Comparison of ENCODE assay signal across 23 cellular contexts in genomic region chrX:112668476-112669404, GRCh38. TPM values are rescaled to one million over a fixed set of nuclear protein-coding genes. Genes with fewer than 3 reads are reported as not detected.
DNase-seq lines count a peak whose midpoint lies in the region; ATAC-seq and TF ChIP-seq lines count a peak whose summit lies in the region.
"Had no signal": no experiment of that assay in that cellular context is flagged by ENCODE, and none has a peak within 500 bp of the region (broad histone marks: within the 10 kb centered on the region; RNA-seq: fewer than 3 reads in every experiment).

No MANE protein-coding gene starts in this region.

- H3K27me3 Mint-ChIP-seq in stimulated activated memory B cell treated with anti-CD40 and anti-IgM and Interleukin-4, amounts not matched to agents 10 μg/mL and 1 μg/mL and 100 μg/mL, for 72 hours = no peaks in the 10 kb centered on the region
- H3K27me3 Mint-ChIP-seq: progenitor cell of endocrine pancreas had no signal

- H3K9ac ChIP-seq in NT2/D1 (ENCODE audit: insufficient read length, low read depth) = no peak overlapping the region

- H3K9me3 ChIP-seq in cardiac muscle cell (ENCODE audit: low read depth) (no peaks in the 10 kb centered on the region), right atrium auricular region (no peaks in the 10 kb centered on the region), NT2/D1 (ENCODE audit: insufficient read depth, low read length) (no peaks in the 10 kb centered on the region)
- H3K9me3 ChIP-seq: A549, body of pancreas had no signal

- H3K36me3 Mint-ChIP-seq in stimulated activated memory B cell treated with anti-CD40 and anti-IgM and Interleukin-4, amounts not matched to agents 10 μg/mL and 1 μg/mL and 100 μg/mL, for 72 hours = no peaks in the 10 kb centered on the region

- H3K27me3 ChIP-seq in cardiac muscle cell (no peaks in the 10 kb centered on the region), right atrium auricular region (no peaks in the 10 kb centered on the region), NT2/D1 (ENCODE audit: insufficient read depth, insufficient read length) (no peaks in the 10 kb centered on the region)
- H3K27me3 ChIP-seq: body of pancreas had no signal

- TF ChIP-seq CTCF in cardiac muscle cell (IDR thresholded peaks at IDR 0.05; ENCODE audit: low read depth, low read length) (no peak), right atrium auricular region (IDR thresholded peaks at IDR 0.05) (no peak)

- H3K4me1 Mint-ChIP-seq in stimulated activated memory B cell treated with anti-CD40 and anti-IgM and Interleukin-4, amounts not matched to agents 10 μg/mL and 1 μg/mL and 100 μg/mL, for 72 hours = peaks cover 21% of the 10 kb centered on the region

- peak overlapping the region; percentile 23 for H3K27ac ChIP-seq in cardiac muscle cell
- H3K27ac ChIP-seq in right atrium auricular region = no peak overlapping the region
- H3K27ac ChIP-seq: A549, body of pancreas, SK-N-MC had no signal

- H3K36me3 ChIP-seq in cardiac muscle cell (no peaks in the 10 kb centered on the region), right atrium auricular region (no peaks in the 10 kb centered on the region), NT2/D1 (ENCODE audit: insufficient read depth, insufficient read length, low read length) (no peaks in the 10 kb centered on the region)

- H3K4me1 ChIP-seq in cardiac muscle cell (ENCODE audit: low read depth) = peaks cover 39% of the 10 kb centered on the region
- H3K4me1 ChIP-seq in right atrium auricular region = no peaks in the 10 kb centered on the region
- H3K4me1 ChIP-seq in NT2/D1 (ENCODE audit: insufficient read depth, insufficient read length) = no peaks in the 10 kb centered on the region
- H3K4me1 ChIP-seq: A549, body of pancreas had no signal

- peak; percentile 33 for ATAC-seq in HG02642 (IDR thresholded peaks at IDR 0.05; ENCODE audit: poor library complexity, unreplicated experiment)
- ATAC-seq in stimulated activated memory B cell treated with anti-CD40 and anti-IgM and Interleukin-4, amounts not matched to agents 10 μg/mL and 1 μg/mL and 100 μg/mL, for 72 hours = peak; percentile 60
- no peak for ATAC-seq in HG02571 (IDR thresholded peaks at IDR 0.05; ENCODE audit: unreplicated experiment)
- no peak for ATAC-seq in GM21367 (IDR thresholded peaks at IDR 0.05; ENCODE audit: unreplicated experiment)
- ATAC-seq: A549, body of pancreas, HCT116, K562 had no signal

- H3K4me3 Mint-ChIP-seq in stimulated activated memory B cell treated with anti-CD40 and anti-IgM and Interleukin-4, amounts not matched to agents 10 μg/mL and 1 μg/mL and 100 μg/mL, for 72 hours = no peak overlapping the region

- DNase-seq in cardiac muscle cell (ENCODE audit: low read depth in 1 of 2, low spot score in 1 of 2) = no peak
- no peak for DNase-seq in right atrium auricular region (ENCODE audit: low spot score)
- peak; percentile 33 for DNase-seq in NT2/D1 (ENCODE audit: low read depth, low spot score)
- no peak for DNase-seq in NCI-H2107 treated with DMSO at 0.1 percent for 48 hours (lab: John Stamatoyannopoulos, UW; ENCODE audit: unreplicated experiment)
- DNase-seq: activated naive CD4-positive, alpha-beta T cell; body of pancreas; COR-L47; effector CD8-positive, alpha-beta T cell; foreskin melanocyte; kidney; NCI-H1930; NCI-H774; trophoblast cell had no signal

- peaks cover 3% of the 10 kb centered on the region for H3K9me3 Mint-ChIP-seq in stimulated activated memory B cell treated with anti-CD40 and anti-IgM and Interleukin-4, amounts not matched to agents 10 μg/mL and 1 μg/mL and 100 μg/mL, for 72 hours

- peak overlapping the region; percentile 10 for H3K27ac Mint-ChIP-seq in stimulated activated memory B cell treated with anti-CD40 and anti-IgM and Interleukin-4, amounts not matched to agents 10 μg/mL and 1 μg/mL and 100 μg/mL, for 72 hours

- no peak overlapping the region for H3K4me3 ChIP-seq in cardiac muscle cell
- H3K4me3 ChIP-seq in right atrium auricular region = no peak overlapping the region
- H3K4me3 ChIP-seq in NT2/D1 (ENCODE audit: insufficient read length, low read depth) = no peak overlapping the region
- H3K4me3 ChIP-seq: A549, body of pancreas, K562, SK-N-MC had no signal

RNA-seq across cellular contexts. Expression of gene LHFPL1, which starts 11.0 kb away (rescaled TPM):
- total RNA-seq in cardiac muscle cell (2.1 and 3.5 TPM in 2 replicates), right atrium auricular region (not detected)
- polyA plus RNA-seq in cardiac muscle cell = 3.8 and 4.6 TPM in 2 replicates
- total RNA-seq: body of pancreas, K562, kidney, mucosa of gallbladder had no signal
- polyA plus RNA-seq: A549, K562 had no signal

Comparison
In these comparisons a context has a peak if more than half of its experiments do, and no peak if none do; other contexts are left out.
1. ATAC-seq: peak in HG02642 (single experiment) and stimulated activated memory B cell treated with anti-CD40 and anti-IgM and Interleukin-4, amounts not matched to agents 10 μg/mL and 1 μg/mL and 100 μg/mL, for 72 hours (single experiment); none in HG02571 (single experiment) and GM21367 (single experiment).